In the genomic region with DNA sequence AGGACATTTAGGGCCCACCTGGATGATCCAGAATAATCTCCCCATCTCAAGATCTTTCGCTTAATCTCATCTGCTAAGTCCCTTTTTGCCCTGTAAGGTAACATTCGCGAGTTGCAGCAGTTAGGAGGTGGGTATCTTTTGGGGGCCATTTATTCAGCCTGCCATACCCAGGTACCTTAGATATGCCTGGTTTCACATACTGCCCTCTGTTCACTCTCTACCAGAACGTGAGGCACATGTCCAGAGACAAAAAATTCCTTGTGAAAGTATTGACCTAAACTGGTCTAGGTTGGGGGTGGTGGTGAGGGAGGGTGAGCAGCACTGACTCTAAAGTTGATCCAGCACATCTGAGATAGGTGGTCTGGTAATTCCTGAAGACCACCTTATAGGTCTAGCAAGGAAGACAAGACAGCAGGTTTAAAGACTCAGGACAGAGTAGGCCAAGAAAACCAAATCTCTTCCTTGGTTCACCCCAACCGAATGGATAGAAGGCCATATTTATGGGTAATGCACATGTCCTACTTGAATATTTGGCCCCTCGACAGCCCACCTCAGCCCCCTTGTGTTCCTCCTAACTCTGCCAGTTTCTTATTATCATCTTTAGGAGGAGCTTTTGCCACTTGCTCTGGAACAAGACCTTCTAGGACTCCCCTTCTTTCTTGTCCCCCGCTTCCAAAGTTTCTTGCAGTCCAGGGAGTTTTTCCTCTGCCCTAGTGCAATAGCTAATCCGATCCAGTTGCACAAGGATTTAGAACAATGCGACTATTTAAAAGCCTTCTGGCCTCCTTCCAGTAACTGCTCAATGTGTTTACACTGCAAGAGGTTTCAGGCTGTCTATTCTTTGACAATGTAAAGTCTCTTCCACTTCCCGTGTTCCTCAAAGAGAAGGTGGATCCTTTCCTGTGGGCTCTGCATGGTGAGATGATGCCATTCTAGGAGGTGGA, we compare ENCODE assay signal across 10 cellular contexts.
DNase-seq lines count a peak whose midpoint lies in the region; ATAC-seq and TF ChIP-seq lines count a peak whose summit lies in the region.
"Had no signal": no experiment of that assay in that cellular context is flagged by ENCODE, and none has a peak within 500 bp of the region (broad histone marks: within the 10 kb centered on the region; RNA-seq: fewer than 3 reads in every experiment).

No MANE protein-coding gene starts in this region.

- CTCF ChIA-PET in AG04450 (lab: Charles Lee) = no interaction called here
- CTCF ChIA-PET in activated CD4-positive, alpha-beta memory T cell treated with anti-CD3 and anti-CD28 coated beads for 36 hours (lab: Charles Lee) = no interaction called here

- TF ChIP-seq CTCF in AG04450 (IDR thresholded peaks at IDR 0.05; ENCODE audit: low read depth, low read length) (no peak), body of pancreas (IDR thresholded peaks at IDR 0.05) (no peak)

- intact Hi-C loops in body of pancreas (cut with DNase I) = no loop called here
- intact Hi-C loops in activated CD4-positive, alpha-beta memory T cell treated with anti-CD3 and anti-CD28 coated beads for 36 hours (cut with micrococcal nuclease) = no loop called here

- ATAC-seq in body of pancreas (peak; percentile 71), left lobe of liver (peak; percentile 21), HG02852 (IDR thresholded peaks at IDR 0.05; ENCODE audit: unreplicated experiment) (no peak), GM18873 (IDR thresholded peaks at IDR 0.05; ENCODE audit: low FRiP score, unreplicated experiment) (no peak)

- peaks cover 3% of the 10 kb centered on the region for H3K9me3 Mint-ChIP-seq in activated CD4-positive, alpha-beta memory T cell treated with anti-CD3 and anti-CD28 coated beads for 36 hours
- H3K9me3 Mint-ChIP-seq: T-helper 1 cell treated with Interleukin-12 subunit alpha and Interleukin-12 subunit beta and Interleukin-4 antibody, amounts not matched to agents 30 μg/mL and 1 μg/mL, for 36 hours had no signal

- no peaks in the 10 kb centered on the region for H3K4me1 Mint-ChIP-seq in activated CD4-positive, alpha-beta memory T cell treated with anti-CD3 and anti-CD28 coated beads for 36 hours (ENCODE audit: low read depth)

- no peaks in the 10 kb centered on the region for H3K9me3 ChIP-seq in AG04450 (ENCODE audit: control insufficient read depth, insufficient read depth, low read length)
- no peaks in the 10 kb centered on the region for H3K9me3 ChIP-seq in body of pancreas

- H3K4me3 ChIP-seq in AG04450 (ENCODE audit: low read depth, low read length) (no peak overlapping the region), body of pancreas (no peak overlapping the region)

- H3K36me3 Mint-ChIP-seq in activated CD4-positive, alpha-beta memory T cell treated with anti-CD3 and anti-CD28 coated beads for 36 hours = no peaks in the 10 kb centered on the region

- POLR2A ChIA-PET in AG04450 (lab: Yijun Ruan, JAX) = interaction anchor here (0.6 kb wide), 2 partner anchors 45 to 420 kb away, joined by 3 to 4 read pairs; no protein-coding TSS in a partner anchor
- POLR2A ChIA-PET in activated CD4-positive, alpha-beta memory T cell treated with anti-CD3 and anti-CD28 coated beads for 36 hours (lab: Charles Lee) = no interaction called here

- H3K4me1 ChIP-seq in body of pancreas = peaks cover 17% of the 10 kb centered on the region

- no peaks in the 10 kb centered on the region for H3K36me3 ChIP-seq in body of pancreas (replicated peaks in 1 of 2; ENCODE audit: insufficient read depth in 1 of 2, low read depth in 2 of 2)

- H3K27me3 Mint-ChIP-seq in activated CD4-positive, alpha-beta memory T cell treated with anti-CD3 and anti-CD28 coated beads for 36 hours = no peaks in the 10 kb centered on the region

- H3K4me3 Mint-ChIP-seq in activated CD4-positive, alpha-beta memory T cell treated with anti-CD3 and anti-CD28 coated beads for 36 hours = no peak overlapping the region
- H3K4me3 Mint-ChIP-seq: T-helper 1 cell treated with Interleukin-12 subunit alpha and Interleukin-12 subunit beta and Interleukin-4 antibody, amounts not matched to agents 30 μg/mL and 1 μg/mL, for 36 hours had no signal

- H3K27ac Mint-ChIP-seq in activated CD4-positive, alpha-beta memory T cell treated with anti-CD3 and anti-CD28 coated beads for 36 hours = no peak overlapping the region
- H3K27ac Mint-ChIP-seq: T-helper 1 cell treated with Interleukin-12 subunit alpha and Interleukin-12 subunit beta and Interleukin-4 antibody, amounts not matched to agents 30 μg/mL and 1 μg/mL, for 36 hours had no signal

- peak; percentile 68 for DNase-seq in AG04450 (ENCODE audit: low read depth, low spot score)
- DNase-seq in NCI-H1092 treated with DMSO at 0.1 percent for 48 hours (lab: John Stamatoyannopoulos, UW) = peak; percentile 24
- DNase-seq in body of pancreas = peak in 2 of 4 donors; percentile 25 to 49
- no peak for DNase-seq in left lobe of liver (ENCODE audit: low spot score)
- DNase-seq in GDM1 (lab: John Stamatoyannopoulos, UW) = no peak
- no peak for DNase-seq in activated CD4-positive, alpha-beta memory T cell treated with anti-CD3 and anti-CD28 coated beads for 36 hours
- DNase-seq: left cardiac atrium had no signal

- H3K27me3 ChIP-seq in AG04450 (ENCODE audit: control insufficient read depth, insufficient read depth, low read length) (no peaks in the 10 kb centered on the region), body of pancreas (no peaks in the 10 kb centered on the region)

- H3K27ac ChIP-seq in AG04450 (ENCODE audit: low read depth, low read length) (no peak overlapping the region), body of pancreas (peak overlapping the region in 2 of 4 donors; percentile 35 to 36)

- TF ChIP-seq POLR2A in body of pancreas (IDR thresholded peaks at IDR 0.05) = no peak

- WGBS in body of pancreas, 2 donors = 50 to 57% methylated on average over 10 of the region's 10 CpGs

Comparison
In these comparisons a context has a peak if more than half of its experiments do, and no peak if none do; other contexts are left out.
1. DNase-seq: peak in AG04450 (single experiment) and NCI-H1092 treated with DMSO at 0.1 percent for 48 hours (single experiment); none in left lobe of liver (single experiment), GDM1 (single experiment) and activated CD4-positive, alpha-beta memory T cell treated with anti-CD3 and anti-CD28 coated beads for 36 hours (single experiment).
2. ATAC-seq: peak in body of pancreas (single experiment) and left lobe of liver (single experiment); none in HG02852 (single experiment) and GM18873 (single experiment).